In genomic region chr2:10285191-10285577, GRCh38 we compare ENCODE assay signal across 1 cellular context.
TF ChIP-seq lines count a peak whose summit lies in the region.

No MANE protein-coding gene starts in this region.

TF ChIP-seq in liver, 16 proteins besides CTCF, POLR2A, EP300 and RAD21 (continued from another document):
- TF ChIP-seq HNF4A (conservative IDR thresholded peaks at IDR 0.05) (no peak), GABPA (IDR thresholded peaks at IDR 0.05 in 1 of 2, conservative IDR thresholded peaks at IDR 0.05 in 1 of 2) (no peak), MAX (IDR thresholded peaks at IDR 0.05) (no peak)
